ENCODE assay signal across 25 cellular contexts in genomic region chr1:215201301-215201700, GRCh38.
DNase-seq lines count a peak whose midpoint lies in the region; ATAC-seq and TF ChIP-seq lines count a peak whose summit lies in the region.
"Had no signal": no experiment of that assay in that cellular context is flagged by ENCODE, and none has a peak within 500 bp of the region (broad histone marks: within the 10 kb centered on the region; RNA-seq: fewer than 3 reads in every experiment).

No MANE protein-coding gene starts in this region.

- no peaks in the 10 kb centered on the region for H3K9me2 ChIP-seq in GM23338 (ENCODE audit: insufficient read depth)

- peaks cover 30% of the 10 kb centered on the region for H3K4me1 Mint-ChIP-seq in GM23338
- H3K4me1 Mint-ChIP-seq: B cell had no signal

- no peak overlapping the region for H3K4me3 ChIP-seq in AG10803 (ENCODE audit: low read length)
- H3K4me3 ChIP-seq in GM23338, result no peak overlapping the region
- H3K4me3 ChIP-seq: A549 had no signal

- no peak for TF ChIP-seq CTCF in AG10803 (conservative IDR thresholded peaks at IDR 0.05; ENCODE audit: low read length)
- TF ChIP-seq CTCF in GM23338 (conservative IDR thresholded peaks at IDR 0.05; ENCODE audit: low read depth in 2 of 2), result no peak

- H3K27me3 Mint-ChIP-seq in GM23338 (ENCODE audit: insufficient read depth, low read depth, poor library complexity), result no peaks in the 10 kb centered on the region
- H3K27me3 Mint-ChIP-seq: B cell had no signal

- DNase-seq in AG10803 (ENCODE audit: low read depth) (peak; percentile 13), GM23338 (ENCODE audit: low spot score) (no peak), RPMI7951 (ENCODE audit: low read depth) (peak; percentile 5), foreskin melanocyte (peak; percentile 20), ecto neural progenitor cell (ENCODE audit: low spot score) (no peak), caudate nucleus (lab: John Stamatoyannopoulos, UW) (no peak)
- DNase-seq: CD8-positive, alpha-beta T cell; DMS153; DND-41; H7; KG1; NCI-H1105 treated with DMSO at 0.1 percent for 48 hours; NCI-H146; NCI-H2029 treated with DMSO at 0.1 percent for 48 hours; NCI-H2171; NCI-H226; NCI-H510A; NCI-H748 treated with DMSO at 0.1 percent for 48 hours; T-helper 2 cell had no signal

- no peaks in the 10 kb centered on the region for H3K27me3 ChIP-seq in GM23338 (ENCODE audit: insufficient read depth)

- no peaks in the 10 kb centered on the region for H3K36me3 ChIP-seq in GM23338 (ENCODE audit: insufficient read depth)

- peaks cover 27% of the 10 kb centered on the region for H3K4me1 ChIP-seq in GM23338 (ENCODE audit: insufficient read depth)
- H3K4me1 ChIP-seq: A549 had no signal

- H3K9me3 Mint-ChIP-seq in GM23338, result no peaks in the 10 kb centered on the region
- H3K9me3 Mint-ChIP-seq: CD8-positive, alpha-beta T cell had no signal

- H3K27ac Mint-ChIP-seq in GM23338, result peak overlapping the region; percentile 47; the same call in 1 of the 2 replicates
- H3K27ac Mint-ChIP-seq: B cell; CD8-positive, alpha-beta T cell had no signal

- H3K36me3 Mint-ChIP-seq in GM23338 (ENCODE audit: low read depth), result no peaks in the 10 kb centered on the region
- H3K36me3 Mint-ChIP-seq: CD8-positive, alpha-beta T cell had no signal

- no peak overlapping the region for H2AFZ ChIP-seq in GM23338

- H3F3A ChIP-seq in GM23338 (replicated peaks; ENCODE audit: low read depth), result no peaks in the 10 kb centered on the region

- H3K4me3 Mint-ChIP-seq in GM23338, result no peak overlapping the region
- H3K4me3 Mint-ChIP-seq: B cell; CD8-positive, alpha-beta T cell had no signal

- no peak for ATAC-seq in GM23338
- no peak for ATAC-seq in HG03280 (IDR thresholded peaks at IDR 0.05; ENCODE audit: unreplicated experiment)
- no peak for ATAC-seq in HG02885 (IDR thresholded peaks at IDR 0.05; ENCODE audit: poor library complexity, unreplicated experiment)
- ATAC-seq: A549; CD8-positive, alpha-beta T cell; SK-N-SH treated with all-trans-retinoic acid at 6 μM for 48 hours had no signal

- H3K79me2 ChIP-seq in GM23338 (replicated peaks; ENCODE audit: insufficient read depth), result no peaks in the 10 kb centered on the region

- H3K27ac ChIP-seq in GM23338 (ENCODE audit: low read depth) (no peak overlapping the region), caudate nucleus (ENCODE audit: low read depth, low read length) (no peak overlapping the region)
- H3K27ac ChIP-seq: A549, C4-2B had no signal

- H4K20me1 ChIP-seq in GM23338 (replicated peaks; ENCODE audit: insufficient read depth), result no peaks in the 10 kb centered on the region

- peak overlapping the region; percentile 3 for H3K4me2 ChIP-seq in GM23338
- H3K4me2 ChIP-seq: A549 had no signal

TF ChIP-seq in GM23338, 12 proteins besides CTCF, POLR2A, EP300 and RAD21 (continues in another document):
- TF ChIP-seq ZNF114 (CRISPR knock-in tag; IDR thresholded peaks at IDR 0.05) (no peak), JUNB (IDR thresholded peaks at IDR 0.05; ENCODE audit: unreplicated experiment) (no peak), NANOG (IDR thresholded peaks at IDR 0.05; ENCODE audit: borderline replicate concordance) (no peak), ZNF331 (CRISPR knock-in tag; IDR thresholded peaks at IDR 0.05; ENCODE audit: low read depth) (no peak), CREB1 (CRISPR knock-in tag; IDR thresholded peaks at IDR 0.05; ENCODE audit: low read depth) (no peak), POLR2AphosphoS5 (IDR thresholded peaks at IDR 0.05; ENCODE audit: low read depth) (no peak), ZNF462 (CRISPR knock-in tag; IDR thresholded peaks at IDR 0.05) (no peak), STAT1 (IDR thresholded peaks at IDR 0.05; ENCODE audit: unreplicated experiment) (no peak)
- TF ChIP-seq, protein P1, sequence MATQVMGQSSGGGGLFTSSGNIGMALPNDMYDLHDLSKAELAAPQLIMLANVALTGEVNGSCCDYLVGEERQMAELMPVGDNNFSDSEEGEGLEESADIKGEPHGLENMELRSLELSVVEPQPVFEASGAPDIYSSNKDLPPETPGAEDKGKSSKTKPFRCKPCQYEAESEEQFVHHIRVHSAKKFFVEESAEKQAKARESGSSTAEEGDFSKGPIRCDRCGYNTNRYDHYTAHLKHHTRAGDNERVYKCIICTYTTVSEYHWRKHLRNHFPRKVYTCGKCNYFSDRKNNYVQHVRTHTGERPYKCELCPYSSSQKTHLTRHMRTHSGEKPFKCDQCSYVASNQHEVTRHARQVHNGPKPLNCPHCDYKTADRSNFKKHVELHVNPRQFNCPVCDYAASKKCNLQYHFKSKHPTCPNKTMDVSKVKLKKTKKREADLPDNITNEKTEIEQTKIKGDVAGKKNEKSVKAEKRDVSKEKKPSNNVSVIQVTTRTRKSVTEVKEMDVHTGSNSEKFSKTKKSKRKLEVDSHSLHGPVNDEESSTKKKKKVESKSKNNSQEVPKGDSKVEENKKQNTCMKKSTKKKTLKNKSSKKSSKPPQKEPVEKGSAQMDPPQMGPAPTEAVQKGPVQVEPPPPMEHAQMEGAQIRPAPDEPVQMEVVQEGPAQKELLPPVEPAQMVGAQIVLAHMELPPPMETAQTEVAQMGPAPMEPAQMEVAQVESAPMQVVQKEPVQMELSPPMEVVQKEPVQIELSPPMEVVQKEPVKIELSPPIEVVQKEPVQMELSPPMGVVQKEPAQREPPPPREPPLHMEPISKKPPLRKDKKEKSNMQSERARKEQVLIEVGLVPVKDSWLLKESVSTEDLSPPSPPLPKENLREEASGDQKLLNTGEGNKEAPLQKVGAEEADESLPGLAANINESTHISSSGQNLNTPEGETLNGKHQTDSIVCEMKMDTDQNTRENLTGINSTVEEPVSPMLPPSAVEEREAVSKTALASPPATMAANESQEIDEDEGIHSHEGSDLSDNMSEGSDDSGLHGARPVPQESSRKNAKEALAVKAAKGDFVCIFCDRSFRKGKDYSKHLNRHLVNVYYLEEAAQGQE (IDR thresholded peaks at IDR 0.05; ENCODE audit: unreplicated experiment), result no peak

Comparison
In these comparisons a context has a peak if more than half of its experiments do, and no peak if none do; other contexts are left out.
1. DNase-seq: peak in AG10803 (single experiment), RPMI7951 (single experiment) and foreskin melanocyte (single experiment); none in GM23338 (single experiment), ecto neural progenitor cell (single experiment) and caudate nucleus (0 of 61).